ENCODE assay signal across 1 cellular context in the genomic region with DNA sequence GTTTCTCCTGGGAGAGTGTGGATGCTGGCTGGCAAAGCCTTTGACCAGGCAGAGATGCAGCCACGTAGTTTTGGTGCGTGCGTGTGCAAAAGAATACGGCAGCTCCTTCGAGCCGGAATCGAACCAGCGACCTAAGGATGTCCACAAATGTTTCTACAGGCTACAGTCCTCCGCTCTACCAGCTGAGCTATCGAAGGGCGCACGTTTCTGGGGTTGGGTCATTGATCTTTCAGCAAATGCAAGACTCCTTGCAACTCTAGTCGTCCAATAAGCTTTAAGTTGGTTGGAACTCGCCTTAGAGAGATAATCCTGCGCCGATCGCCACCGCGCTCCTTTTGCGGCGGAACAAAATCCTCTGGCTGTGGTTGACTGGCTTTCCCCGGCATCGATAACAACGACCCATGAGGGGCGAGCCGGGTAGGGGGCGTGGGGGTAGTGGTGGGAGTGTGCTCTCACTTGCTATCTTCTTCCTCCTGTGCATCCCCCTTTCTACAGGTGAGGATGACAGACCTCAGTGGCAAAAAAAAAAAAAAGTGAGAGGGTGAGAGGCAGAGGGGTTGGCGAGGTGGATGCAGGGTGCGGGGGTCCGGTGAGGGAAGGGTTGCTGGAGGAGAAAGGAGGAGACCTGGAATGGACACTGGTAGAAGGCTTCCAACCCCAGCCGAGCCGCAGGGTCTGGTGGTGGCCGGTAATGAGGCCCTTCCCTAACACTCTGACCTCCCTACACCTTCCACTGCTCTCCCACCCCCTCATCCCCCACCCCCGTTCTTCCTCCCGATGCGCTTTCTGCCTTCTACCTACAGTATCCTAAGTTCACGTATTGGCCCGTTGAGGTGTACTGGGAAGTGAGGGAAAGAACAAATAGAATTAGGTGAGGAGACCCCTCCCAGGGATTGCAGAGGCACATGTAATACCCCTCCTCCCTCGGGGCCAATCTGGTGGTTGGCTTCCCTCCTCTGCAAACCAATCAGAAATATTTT.
A peak's percentile ranks its signal among the peaks of the same experiment; 100 is the strongest.
TF ChIP-seq lines count a peak whose summit lies in the region.

No MANE protein-coding gene starts in this region.

TF ChIP-seq in K562, 482 proteins besides CTCF, POLR2A, EP300 and RAD21 (continued from another document and continues in another):
- TF ChIP-seq, protein P1, sequence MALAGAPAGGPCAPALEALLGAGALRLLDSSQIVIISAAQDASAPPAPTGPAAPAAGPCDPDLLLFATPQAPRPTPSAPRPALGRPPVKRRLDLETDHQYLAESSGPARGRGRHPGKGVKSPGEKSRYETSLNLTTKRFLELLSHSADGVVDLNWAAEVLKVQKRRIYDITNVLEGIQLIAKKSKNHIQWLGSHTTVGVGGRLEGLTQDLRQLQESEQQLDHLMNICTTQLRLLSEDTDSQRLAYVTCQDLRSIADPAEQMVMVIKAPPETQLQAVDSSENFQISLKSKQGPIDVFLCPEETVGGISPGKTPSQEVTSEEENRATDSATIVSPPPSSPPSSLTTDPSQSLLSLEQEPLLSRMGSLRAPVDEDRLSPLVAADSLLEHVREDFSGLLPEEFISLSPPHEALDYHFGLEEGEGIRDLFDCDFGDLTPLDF (CRISPR knock-in tag; IDR thresholded peaks at IDR 0.05), result no peak
- TF ChIP-seq, protein P2, sequence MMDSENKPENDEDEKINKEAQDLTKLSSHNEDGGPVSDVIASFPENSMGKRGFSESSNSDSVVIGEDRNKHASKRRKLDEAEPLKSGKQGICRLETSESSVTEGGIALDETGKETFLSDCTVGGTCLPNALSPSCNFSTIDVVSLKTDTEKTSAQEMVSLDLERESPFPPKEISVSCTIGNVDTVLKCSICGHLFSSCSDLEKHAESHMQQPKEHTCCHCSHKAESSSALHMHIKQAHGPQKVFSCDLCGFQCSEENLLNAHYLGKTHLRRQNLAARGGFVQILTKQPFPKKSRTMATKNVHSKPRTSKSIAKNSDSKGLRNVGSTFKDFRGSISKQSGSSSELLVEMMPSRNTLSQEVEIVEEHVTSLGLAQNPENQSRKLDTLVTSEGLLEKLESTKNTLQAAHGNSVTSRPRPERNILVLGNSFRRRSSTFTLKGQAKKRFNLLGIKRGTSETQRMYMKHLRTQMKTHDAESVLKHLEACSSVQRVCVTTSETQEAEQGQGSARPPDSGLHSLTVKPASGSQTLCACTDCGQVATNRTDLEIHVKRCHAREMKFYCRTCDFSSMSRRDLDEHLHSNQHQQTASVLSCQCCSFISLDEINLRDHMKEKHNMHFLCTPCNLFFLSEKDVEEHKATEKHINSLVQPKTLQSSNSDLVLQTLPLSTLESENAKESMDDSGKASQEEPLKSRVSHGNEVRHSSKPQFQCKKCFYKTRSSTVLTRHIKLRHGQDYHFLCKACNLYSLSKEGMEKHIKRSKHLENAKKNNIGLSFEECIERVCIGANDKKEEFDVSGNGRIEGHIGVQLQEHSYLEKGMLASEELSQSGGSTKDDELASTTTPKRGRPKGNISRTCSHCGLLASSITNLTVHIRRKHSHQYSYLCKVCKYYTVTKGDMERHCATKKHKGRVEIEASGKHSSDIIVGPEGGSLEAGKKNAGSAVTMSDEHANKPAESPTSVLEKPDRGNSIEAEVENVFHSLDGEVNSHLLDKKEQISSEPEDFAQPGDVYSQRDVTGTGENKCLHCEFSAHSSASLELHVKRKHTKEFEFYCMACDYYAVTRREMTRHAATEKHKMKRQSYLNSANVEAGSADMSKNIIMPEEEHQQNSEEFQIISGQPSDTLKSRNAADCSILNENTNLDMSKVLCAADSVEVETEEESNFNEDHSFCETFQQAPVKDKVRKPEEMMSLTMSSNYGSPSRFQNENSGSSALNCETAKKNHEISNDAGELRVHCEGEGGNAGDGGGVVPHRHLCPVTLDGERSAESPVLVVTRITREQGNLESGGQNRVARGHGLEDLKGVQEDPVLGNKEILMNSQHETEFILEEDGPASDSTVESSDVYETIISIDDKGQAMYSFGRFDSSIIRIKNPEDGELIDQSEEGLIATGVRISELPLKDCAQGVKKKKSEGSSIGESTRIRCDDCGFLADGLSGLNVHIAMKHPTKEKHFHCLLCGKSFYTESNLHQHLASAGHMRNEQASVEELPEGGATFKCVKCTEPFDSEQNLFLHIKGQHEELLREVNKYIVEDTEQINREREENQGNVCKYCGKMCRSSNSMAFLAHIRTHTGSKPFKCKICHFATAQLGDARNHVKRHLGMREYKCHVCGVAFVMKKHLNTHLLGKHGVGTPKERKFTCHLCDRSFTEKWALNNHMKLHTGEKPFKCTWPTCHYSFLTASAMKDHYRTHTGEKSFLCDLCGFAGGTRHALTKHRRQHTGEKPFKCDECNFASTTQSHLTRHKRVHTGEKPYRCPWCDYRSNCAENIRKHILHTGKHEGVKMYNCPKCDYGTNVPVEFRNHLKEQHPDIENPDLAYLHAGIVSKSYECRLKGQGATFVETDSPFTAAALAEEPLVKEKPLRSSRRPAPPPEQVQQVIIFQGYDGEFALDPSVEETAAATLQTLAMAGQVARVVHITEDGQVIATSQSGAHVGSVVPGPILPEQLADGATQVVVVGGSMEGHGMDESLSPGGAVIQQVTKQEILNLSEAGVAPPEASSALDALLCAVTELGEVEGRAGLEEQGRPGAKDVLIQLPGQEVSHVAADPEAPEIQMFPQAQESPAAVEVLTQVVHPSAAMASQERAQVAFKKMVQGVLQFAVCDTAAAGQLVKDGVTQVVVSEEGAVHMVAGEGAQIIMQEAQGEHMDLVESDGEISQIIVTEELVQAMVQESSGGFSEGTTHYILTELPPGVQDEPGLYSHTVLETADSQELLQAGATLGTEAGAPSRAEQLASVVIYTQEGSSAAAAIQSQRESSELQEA (IDR thresholded peaks at IDR 0.05; ENCODE audit: low read depth), result peak; percentile 41; the same call in 1 of the 2 replicates
- TF ChIP-seq, protein P3, sequence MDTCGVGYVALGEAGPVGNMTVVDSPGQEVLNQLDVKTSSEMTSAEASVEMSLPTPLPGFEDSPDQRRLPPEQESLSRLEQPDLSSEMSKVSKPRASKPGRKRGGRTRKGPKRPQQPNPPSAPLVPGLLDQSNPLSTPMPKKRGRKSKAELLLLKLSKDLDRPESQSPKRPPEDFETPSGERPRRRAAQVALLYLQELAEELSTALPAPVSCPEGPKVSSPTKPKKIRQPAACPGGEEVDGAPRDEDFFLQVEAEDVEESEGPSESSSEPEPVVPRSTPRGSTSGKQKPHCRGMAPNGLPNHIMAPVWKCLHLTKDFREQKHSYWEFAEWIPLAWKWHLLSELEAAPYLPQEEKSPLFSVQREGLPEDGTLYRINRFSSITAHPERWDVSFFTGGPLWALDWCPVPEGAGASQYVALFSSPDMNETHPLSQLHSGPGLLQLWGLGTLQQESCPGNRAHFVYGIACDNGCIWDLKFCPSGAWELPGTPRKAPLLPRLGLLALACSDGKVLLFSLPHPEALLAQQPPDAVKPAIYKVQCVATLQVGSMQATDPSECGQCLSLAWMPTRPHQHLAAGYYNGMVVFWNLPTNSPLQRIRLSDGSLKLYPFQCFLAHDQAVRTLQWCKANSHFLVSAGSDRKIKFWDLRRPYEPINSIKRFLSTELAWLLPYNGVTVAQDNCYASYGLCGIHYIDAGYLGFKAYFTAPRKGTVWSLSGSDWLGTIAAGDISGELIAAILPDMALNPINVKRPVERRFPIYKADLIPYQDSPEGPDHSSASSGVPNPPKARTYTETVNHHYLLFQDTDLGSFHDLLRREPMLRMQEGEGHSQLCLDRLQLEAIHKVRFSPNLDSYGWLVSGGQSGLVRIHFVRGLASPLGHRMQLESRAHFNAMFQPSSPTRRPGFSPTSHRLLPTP (IDR thresholded peaks at IDR 0.05; ENCODE audit: borderline replicate concordance, extremely low read depth, insufficient read length), result peak; percentile 94
- TF ChIP-seq BDP1 (IDR thresholded peaks at IDR 0.05; ENCODE audit: insufficient read depth, insufficient read length), result peak; percentile 38
- no peak for TF ChIP-seq NCOA6 (IDR thresholded peaks at IDR 0.05)
- TF ChIP-seq ZNF695 (CRISPR knock-in tag; IDR thresholded peaks at IDR 0.05), result no peak
- TF ChIP-seq, protein P4, sequence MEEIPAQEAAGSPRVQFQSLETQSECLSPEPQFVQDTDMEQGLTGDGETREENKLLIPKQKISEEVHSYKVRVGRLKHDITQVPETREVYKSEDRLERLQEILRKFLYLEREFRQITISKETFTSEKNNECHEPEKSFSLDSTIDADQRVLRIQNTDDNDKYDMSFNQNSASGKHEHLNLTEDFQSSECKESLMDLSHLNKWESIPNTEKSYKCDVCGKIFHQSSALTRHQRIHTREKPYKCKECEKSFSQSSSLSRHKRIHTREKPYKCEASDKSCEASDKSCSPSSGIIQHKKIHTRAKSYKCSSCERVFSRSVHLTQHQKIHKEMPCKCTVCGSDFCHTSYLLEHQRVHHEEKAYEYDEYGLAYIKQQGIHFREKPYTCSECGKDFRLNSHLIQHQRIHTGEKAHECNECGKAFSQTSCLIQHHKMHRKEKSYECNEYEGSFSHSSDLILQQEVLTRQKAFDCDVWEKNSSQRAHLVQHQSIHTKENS (CRISPR knock-in tag; IDR thresholded peaks at IDR 0.05), result no peak
- TF ChIP-seq MYC (IDR thresholded peaks at IDR 0.05; ENCODE audit: low read depth, low read length), result peak; percentile 55; the same call in 1 of the 2 replicates
- no peak for TF ChIP-seq MYC (CRISPR knock-in tag; IDR thresholded peaks at IDR 0.05; ENCODE audit: borderline replicate concordance, low read depth)
- 0 out of 2 replicates have a peak, but pooled peaks have one; percentile 26 for TF ChIP-seq ETV1 (tag; conservative IDR thresholded peaks at IDR 0.05; ENCODE audit: low read depth)
- no peak for TF ChIP-seq ZFP30 (CRISPR knock-in tag; IDR thresholded peaks at IDR 0.05; ENCODE audit: borderline replicate concordance)
- TF ChIP-seq MED1 (CRISPR knock-in tag; IDR thresholded peaks at IDR 0.05; ENCODE audit: borderline replicate concordance), result no peak
- peak; percentile 44; the same call in 1 of the 2 replicates for TF ChIP-seq NFIC (IDR thresholded peaks at IDR 0.05)
- TF ChIP-seq, protein P5, sequence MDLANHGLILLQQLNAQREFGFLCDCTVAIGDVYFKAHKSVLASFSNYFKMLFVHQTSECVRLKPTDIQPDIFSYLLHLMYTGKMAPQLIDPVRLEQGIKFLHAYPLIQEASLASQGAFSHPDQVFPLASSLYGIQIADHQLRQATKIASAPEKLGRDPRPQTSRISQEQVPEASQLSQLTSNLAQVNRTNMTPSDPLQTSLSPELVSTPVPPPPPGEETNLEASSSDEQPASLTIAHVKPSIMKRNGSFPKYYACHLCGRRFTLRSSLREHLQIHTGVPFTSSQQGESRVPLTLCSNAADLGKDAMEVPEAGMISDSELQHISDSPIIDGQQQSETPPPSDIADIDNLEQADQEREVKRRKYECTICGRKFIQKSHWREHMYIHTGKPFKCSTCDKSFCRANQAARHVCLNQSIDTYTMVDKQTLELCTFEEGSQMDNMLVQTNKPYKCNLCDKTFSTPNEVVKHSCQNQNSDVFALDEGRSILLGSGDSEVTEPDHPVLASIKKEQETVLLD (IDR thresholded peaks at IDR 0.05), result no peak
- TF ChIP-seq GABPB2 (CRISPR knock-in tag; conservative IDR thresholded peaks at IDR 0.05), result no peak
- TF ChIP-seq BCL6 (CRISPR knock-in tag; IDR thresholded peaks at IDR 0.05), result no peak
- TF ChIP-seq ATF1 (CRISPR knock-in tag; IDR thresholded peaks at IDR 0.05), result no peak
- TF ChIP-seq ATF1 (tag; IDR thresholded peaks at IDR 0.05), result peak; percentile 67
- TF ChIP-seq KLF13 (tag; IDR thresholded peaks at IDR 0.05; ENCODE audit: borderline replicate concordance, low read depth), result no peak
- TF ChIP-seq, protein P6, sequence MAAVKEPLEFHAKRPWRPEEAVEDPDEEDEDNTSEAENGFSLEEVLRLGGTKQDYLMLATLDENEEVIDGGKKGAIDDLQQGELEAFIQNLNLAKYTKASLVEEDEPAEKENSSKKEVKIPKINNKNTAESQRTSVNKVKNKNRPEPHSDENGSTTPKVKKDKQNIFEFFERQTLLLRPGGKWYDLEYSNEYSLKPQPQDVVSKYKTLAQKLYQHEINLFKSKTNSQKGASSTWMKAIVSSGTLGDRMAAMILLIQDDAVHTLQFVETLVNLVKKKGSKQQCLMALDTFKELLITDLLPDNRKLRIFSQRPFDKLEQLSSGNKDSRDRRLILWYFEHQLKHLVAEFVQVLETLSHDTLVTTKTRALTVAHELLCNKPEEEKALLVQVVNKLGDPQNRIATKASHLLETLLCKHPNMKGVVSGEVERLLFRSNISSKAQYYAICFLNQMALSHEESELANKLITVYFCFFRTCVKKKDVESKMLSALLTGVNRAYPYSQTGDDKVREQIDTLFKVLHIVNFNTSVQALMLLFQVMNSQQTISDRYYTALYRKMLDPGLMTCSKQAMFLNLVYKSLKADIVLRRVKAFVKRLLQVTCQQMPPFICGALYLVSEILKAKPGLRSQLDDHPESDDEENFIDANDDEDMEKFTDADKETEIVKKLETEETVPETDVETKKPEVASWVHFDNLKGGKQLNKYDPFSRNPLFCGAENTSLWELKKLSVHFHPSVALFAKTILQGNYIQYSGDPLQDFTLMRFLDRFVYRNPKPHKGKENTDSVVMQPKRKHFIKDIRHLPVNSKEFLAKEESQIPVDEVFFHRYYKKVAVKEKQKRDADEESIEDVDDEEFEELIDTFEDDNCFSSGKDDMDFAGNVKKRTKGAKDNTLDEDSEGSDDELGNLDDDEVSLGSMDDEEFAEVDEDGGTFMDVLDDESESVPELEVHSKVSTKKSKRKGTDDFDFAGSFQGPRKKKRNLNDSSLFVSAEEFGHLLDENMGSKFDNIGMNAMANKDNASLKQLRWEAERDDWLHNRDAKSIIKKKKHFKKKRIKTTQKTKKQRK (IDR thresholded peaks at IDR 0.05; ENCODE audit: borderline replicate concordance, low read depth, low read length), result no peak
- no peak for TF ChIP-seq SRSF9 (IDR thresholded peaks at IDR 0.05; ENCODE audit: borderline replicate concordance, low read depth, low read length)
- no peak for TF ChIP-seq ASH1L (IDR thresholded peaks at IDR 0.05; ENCODE audit: borderline replicate concordance, low read depth, partially characterized antibody)
- peak; percentile 84 for TF ChIP-seq POLR3A (IDR thresholded peaks at IDR 0.05; ENCODE audit: borderline replicate concordance, extremely low read depth, insufficient read depth, insufficient read length)
- TF ChIP-seq DACH1 (IDR thresholded peaks at IDR 0.05; ENCODE audit: partially characterized antibody), result no peak
- TF ChIP-seq LEF1 (IDR thresholded peaks at IDR 0.05), result no peak
- TF ChIP-seq SP1 (CRISPR knock-in tag; IDR thresholded peaks at IDR 0.05), result peak; percentile 33; the same call in 1 of the 2 replicates
- TF ChIP-seq, protein P7, sequence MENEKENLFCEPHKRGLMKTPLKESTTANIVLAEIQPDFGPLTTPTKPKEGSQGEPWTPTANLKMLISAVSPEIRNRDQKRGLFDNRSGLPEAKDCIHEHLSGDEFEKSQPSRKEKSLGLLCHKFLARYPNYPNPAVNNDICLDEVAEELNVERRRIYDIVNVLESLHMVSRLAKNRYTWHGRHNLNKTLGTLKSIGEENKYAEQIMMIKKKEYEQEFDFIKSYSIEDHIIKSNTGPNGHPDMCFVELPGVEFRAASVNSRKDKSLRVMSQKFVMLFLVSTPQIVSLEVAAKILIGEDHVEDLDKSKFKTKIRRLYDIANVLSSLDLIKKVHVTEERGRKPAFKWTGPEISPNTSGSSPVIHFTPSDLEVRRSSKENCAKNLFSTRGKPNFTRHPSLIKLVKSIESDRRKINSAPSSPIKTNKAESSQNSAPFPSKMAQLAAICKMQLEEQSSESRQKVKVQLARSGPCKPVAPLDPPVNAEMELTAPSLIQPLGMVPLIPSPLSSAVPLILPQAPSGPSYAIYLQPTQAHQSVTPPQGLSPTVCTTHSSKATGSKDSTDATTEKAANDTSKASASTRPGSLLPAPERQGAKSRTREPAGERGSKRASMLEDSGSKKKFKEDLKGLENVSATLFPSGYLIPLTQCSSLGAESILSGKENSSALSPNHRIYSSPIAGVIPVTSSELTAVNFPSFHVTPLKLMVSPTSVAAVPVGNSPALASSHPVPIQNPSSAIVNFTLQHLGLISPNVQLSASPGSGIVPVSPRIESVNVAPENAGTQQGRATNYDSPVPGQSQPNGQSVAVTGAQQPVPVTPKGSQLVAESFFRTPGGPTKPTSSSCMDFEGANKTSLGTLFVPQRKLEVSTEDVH (IDR thresholded peaks at IDR 0.05; ENCODE audit: low read depth, partially characterized antibody), result no peak
